9 cellular contexts compared by ENCODE assay signal in the genomic region with DNA sequence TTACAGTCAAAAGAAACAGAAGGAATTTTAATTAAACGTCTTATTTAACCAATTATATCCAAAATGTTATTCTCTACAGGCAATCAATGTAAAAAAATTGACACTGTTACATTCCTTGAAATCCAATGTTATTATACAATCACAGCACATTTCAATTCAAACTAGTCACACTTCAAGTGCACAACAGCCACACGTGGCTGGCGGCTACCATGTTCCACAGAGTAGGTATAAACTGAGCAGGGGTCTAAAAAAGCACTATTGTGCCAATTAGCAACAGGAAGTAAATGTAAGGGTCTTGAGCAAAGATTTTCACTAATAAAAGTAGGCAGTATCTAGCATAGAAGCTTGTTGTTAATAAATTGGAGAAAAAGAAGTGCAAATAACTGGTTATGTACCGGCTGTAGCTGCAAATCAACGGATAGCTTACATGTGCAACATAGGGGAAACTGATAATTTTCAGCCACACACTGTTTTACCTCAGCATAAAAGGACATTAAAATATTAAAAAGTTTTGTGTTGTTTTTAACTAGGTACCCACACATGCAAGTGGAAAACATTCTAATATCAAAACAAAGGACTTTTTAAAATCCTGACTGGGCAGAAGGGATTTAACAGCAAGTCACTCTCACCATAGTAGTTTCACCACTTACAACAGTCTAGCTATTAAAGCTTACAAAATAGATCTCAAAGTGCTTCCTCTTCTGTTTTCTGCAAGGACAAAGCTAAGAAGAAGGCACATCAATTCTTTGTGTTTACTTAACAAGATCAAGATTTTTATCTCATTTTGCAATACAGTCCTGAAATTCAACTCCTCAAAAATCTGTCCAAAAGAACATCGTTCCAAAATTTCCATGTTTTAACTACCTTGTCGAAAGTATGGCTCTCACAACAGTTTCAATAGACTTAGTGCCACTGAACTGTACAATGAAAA. TPM values are rescaled to one million over a fixed set of nuclear protein-coding genes. Genes with fewer than 3 reads are reported as not detected.
DNase-seq lines count a peak whose midpoint lies in the region; ATAC-seq and TF ChIP-seq lines count a peak whose summit lies in the region.
"Had no signal": no experiment of that assay in that cellular context is flagged by ENCODE, and none has a peak within 500 bp of the region (broad histone marks: within the 10 kb centered on the region; RNA-seq: fewer than 3 reads in every experiment).

No MANE protein-coding gene starts in this region.

- H3K36me3 ChIP-seq in SK-N-SH (replicated peaks in 1 of 2; ENCODE audit: control insufficient read depth in 1 of 2, insufficient read depth in 2 of 2, low read length in 1 of 2) (peaks cover 17 to 28% of the 10 kb centered on the region in 2 experiments), SJCRH30 (peaks cover 5% of the 10 kb centered on the region), smooth muscle cell (ENCODE audit: low read depth) (no peaks in the 10 kb centered on the region)

- H3K9me3 ChIP-seq in SK-N-SH (no peaks in the 10 kb centered on the region), SJCRH30 (replicated peaks) (no peaks in the 10 kb centered on the region), smooth muscle cell (replicated peaks; ENCODE audit: low read depth) (no peaks in the 10 kb centered on the region)

- peaks cover 11 to 49% of the 10 kb centered on the region in 2 experiments; a peak in 3 of 4 replicates for H3K4me1 ChIP-seq in SK-N-SH (ENCODE audit: control insufficient read depth in 1 of 2, insufficient read depth in 2 of 2, low read depth in 1 of 2, low read length in 1 of 2)
- peaks cover 42% of the 10 kb centered on the region for H3K4me1 ChIP-seq in SJCRH30
- H3K4me1 ChIP-seq in smooth muscle cell (ENCODE audit: low read depth): peaks cover 30% of the 10 kb centered on the region

- H3F3A ChIP-seq in SK-N-SH (replicated peaks; ENCODE audit: insufficient read depth) (no peaks in the 10 kb centered on the region), smooth muscle cell (ENCODE audit: low read depth) (peaks cover 3% of the 10 kb centered on the region)

- CTCF ChIA-PET in SK-N-SH (lab: Yijun Ruan, JAX): interaction anchor here (1.0 kb wide), 1 partner anchor 410 kb away, joined by 3 read pairs; no protein-coding TSS in a partner anchor

- no peak for TF ChIP-seq EP300 in SK-N-SH (IDR thresholded peaks at IDR 0.05; ENCODE audit: borderline replicate concordance in 1 of 2, low read depth in 1 of 2, low read length in 1 of 2)

- WGBS in SK-N-SH (ENCODE audit: low lambda C conversion rate): 56% methylated on average over 7 of the region's 7 CpGs
- WGBS in smooth muscle cell (ENCODE audit: low lambda C conversion rate): 77% methylated on average over 7 of the region's 7 CpGs

- H4K20me1 ChIP-seq in SK-N-SH (ENCODE audit: insufficient read depth) (peaks cover 70% of the 10 kb centered on the region), smooth muscle cell (ENCODE audit: low read depth) (peaks cover 70% of the 10 kb centered on the region)

- TF ChIP-seq CTCF in SK-N-SH (IDR thresholded peaks at IDR 0.05) (no peak), fibroblast of mammary gland (conservative IDR thresholded peaks at IDR 0.05; ENCODE audit: control insufficient read depth, insufficient read depth, low read depth, low read length) (no peak), smooth muscle cell (IDR thresholded peaks at IDR 0.05; ENCODE audit: borderline replicate concordance, insufficient read depth, poor library complexity, severe bottlenecking) (no peak)

- H3K79me2 ChIP-seq in SK-N-SH (ENCODE audit: insufficient read depth) (peaks cover 75% of the 10 kb centered on the region), smooth muscle cell (ENCODE audit: low read depth) (peaks cover 70% of the 10 kb centered on the region)

- DNase-seq in SK-N-SH (no peak), SJCRH30 (no peak), fibroblast of mammary gland (ENCODE audit: low read depth) (peak; percentile 8), smooth muscle cell (lab: John Stamatoyannopoulos, UW; ENCODE audit: unreplicated experiment) (no peak), COLO668 (lab: John Stamatoyannopoulos, UW; ENCODE audit: unreplicated experiment) (no peak)
- DNase-seq: KG1 had no signal

- POLR2A ChIA-PET in SK-N-SH (lab: Yijun Ruan, JAX): interaction anchor here (1.5 kb wide), 1 partner anchor 25 kb away, joined by 3 read pairs; the partner anchor contains the start of gene SIKE1

- peak overlapping the region; percentile 78 to 98 for H3K4me3 ChIP-seq in SK-N-SH (ENCODE audit: low read depth in 2 of 2, low read length in 1 of 2)
- peak overlapping the region; percentile 99 for H3K4me3 ChIP-seq in SJCRH30
- peak overlapping the region; percentile 94 for H3K4me3 ChIP-seq in fibroblast of mammary gland (ENCODE audit: control insufficient read depth, low read depth, low read length)
- peak overlapping the region; percentile 83 for H3K4me3 ChIP-seq in smooth muscle cell

- H3K4me2 ChIP-seq in SK-N-SH: peak overlapping the region; percentile 85
- H3K4me2 ChIP-seq in smooth muscle cell: peak overlapping the region; percentile 95

- peak overlapping the region in 1 of 2 experiments; percentile 10; a peak in 1 of 4 replicates for H3K27ac ChIP-seq in SK-N-SH (ENCODE audit: low read depth in 2 of 2, low read length in 1 of 2)
- H3K27ac ChIP-seq in SJCRH30: peak overlapping the region; percentile 100
- peak overlapping the region; percentile 99 for H3K27ac ChIP-seq in smooth muscle cell (ENCODE audit: low read depth)

- TF ChIP-seq RAD21 in SK-N-SH (IDR thresholded peaks at IDR 0.05; ENCODE audit: low read length): no peak

- H3K9ac ChIP-seq in SK-N-SH: peak overlapping the region; percentile 100; the same call in 1 of the 2 replicates
- peak overlapping the region; percentile 100 for H3K9ac ChIP-seq in smooth muscle cell (ENCODE audit: low read depth)

- H2AFZ ChIP-seq in SK-N-SH (ENCODE audit: low read depth) (no peak overlapping the region), smooth muscle cell (ENCODE audit: low read depth) (no peak overlapping the region)

- no peaks in the 10 kb centered on the region for H3K9me2 ChIP-seq in SK-N-SH

- H3K27me3 ChIP-seq in SK-N-SH (ENCODE audit: insufficient read depth) (no peaks in the 10 kb centered on the region), SJCRH30 (no peaks in the 10 kb centered on the region), smooth muscle cell (ENCODE audit: low read depth) (no peaks in the 10 kb centered on the region)

- no peak for ATAC-seq in SK-N-SH treated with all-trans-retinoic acid at 6 μM for 48 hours
- no peak for ATAC-seq in HG02840 (IDR thresholded peaks at IDR 0.05; ENCODE audit: low FRiP score, unreplicated experiment)
- ATAC-seq in HG03175 (IDR thresholded peaks at IDR 0.05; ENCODE audit: unreplicated experiment): no peak

TF ChIP-seq in SK-N-SH, 30 proteins besides CTCF, POLR2A, EP300 and RAD21:
- TF ChIP-seq MEF2A (IDR thresholded peaks at IDR 0.05; ENCODE audit: borderline replicate concordance, low read depth): 0 out of 2 replicates have a peak, but pooled peaks have one; percentile 7
- TF ChIP-seq, protein P1, sequence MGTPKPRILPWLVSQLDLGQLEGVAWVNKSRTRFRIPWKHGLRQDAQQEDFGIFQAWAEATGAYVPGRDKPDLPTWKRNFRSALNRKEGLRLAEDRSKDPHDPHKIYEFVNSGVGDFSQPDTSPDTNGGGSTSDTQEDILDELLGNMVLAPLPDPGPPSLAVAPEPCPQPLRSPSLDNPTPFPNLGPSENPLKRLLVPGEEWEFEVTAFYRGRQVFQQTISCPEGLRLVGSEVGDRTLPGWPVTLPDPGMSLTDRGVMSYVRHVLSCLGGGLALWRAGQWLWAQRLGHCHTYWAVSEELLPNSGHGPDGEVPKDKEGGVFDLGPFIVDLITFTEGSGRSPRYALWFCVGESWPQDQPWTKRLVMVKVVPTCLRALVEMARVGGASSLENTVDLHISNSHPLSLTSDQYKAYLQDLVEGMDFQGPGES (IDR thresholded peaks at IDR 0.05; ENCODE audit: low read depth, low read length): no peak
TF ChIP-seq in SK-N-SH: peak in this region for 1.

TF ChIP-seq in SK-N-SH treated with all-trans-retinoic acid at 6 μM for 48 hours, 23 proteins besides CTCF, POLR2A, EP300 and RAD21 (continues in another document):
- no peak for TF ChIP-seq CSRNP3 (CRISPR knock-in tag; IDR thresholded peaks at IDR 0.05)
- TF ChIP-seq GLIS3 (CRISPR knock-in tag; IDR thresholded peaks at IDR 0.05): no peak
- no peak for TF ChIP-seq BACH2 (CRISPR knock-in tag; IDR thresholded peaks at IDR 0.05; ENCODE audit: borderline replicate concordance)

RNA-seq across cellular contexts. Expression of gene CSDE1, which starts 2.5 kb away (rescaled TPM):
- polyA plus RNA-seq in SK-N-SH (2012; rRNA removed): 151 and 249 TPM in 2 replicates
- polyA plus RNA-seq in SK-N-SH (2012; cell fraction: cytosol; rRNA removed): 200 and 223 TPM in 2 replicates
- 95.9 and 193 TPM in 2 replicates for polyA plus RNA-seq in SK-N-SH (2012; cell fraction: nucleus; rRNA removed)
- total RNA-seq in SJCRH30 (2014; rRNA removed; shearing (Covaris generic)): 674 and 704 TPM in 2 replicates
- 768 and 827 TPM in 2 replicates for total RNA-seq in smooth muscle cell
- 160 and 173 TPM in 2 replicates for polyA plus RNA-seq in smooth muscle cell

RNA-seq across cellular contexts. Expression of gene SIKE1, which starts 25.2 kb away (rescaled TPM):
- polyA plus RNA-seq in SK-N-SH (2012; rRNA removed): 29.8 and 41.1 TPM in 2 replicates
- polyA plus RNA-seq in SK-N-SH (2012; cell fraction: cytosol; rRNA removed): 34.8 and 40.5 TPM in 2 replicates
- 24.7 and 25.3 TPM in 2 replicates for polyA plus RNA-seq in SK-N-SH (2012; cell fraction: nucleus; rRNA removed)
- 74.1 and 80.9 TPM in 2 replicates for total RNA-seq in SJCRH30 (2014; rRNA removed; shearing (Covaris generic))
- total RNA-seq in smooth muscle cell: 70.5 and 84.4 TPM in 2 replicates
- 37.0 and 54.8 TPM in 2 replicates for polyA plus RNA-seq in smooth muscle cell

RNA-seq across cellular contexts. Expression of gene NRAS, which starts 38.7 kb away (rescaled TPM):
- polyA plus RNA-seq in SK-N-SH (2012; rRNA removed) (15.9 and 23.3 TPM in 2 replicates), smooth muscle cell (31.4 and 37.0 TPM in 2 replicates)
- 25.6 and 30.4 TPM in 2 replicates for polyA plus RNA-seq in SK-N-SH (2012; cell fraction: cytosol; rRNA removed)
- polyA plus RNA-seq in SK-N-SH (2012; cell fraction: nucleus; rRNA removed): 4.3 and 10.7 TPM in 2 replicates
- 69.4 and 74.9 TPM in 2 replicates for total RNA-seq in SJCRH30 (2014; rRNA removed; shearing (Covaris generic))
- 84.7 and 105 TPM in 2 replicates for total RNA-seq in smooth muscle cell

RNA-seq across cellular contexts. Expression of gene AMPD1, which starts 59.9 kb away (rescaled TPM):
- polyA plus RNA-seq in SK-N-SH (2012; rRNA removed): not detected in 2 replicates
- polyA plus RNA-seq in SK-N-SH (2012; cell fraction: cytosol; rRNA removed): not detected in 2 replicates
- polyA plus RNA-seq in SK-N-SH (2012; cell fraction: nucleus; rRNA removed): not detected in 2 replicates
- not detected in 2 replicates for total RNA-seq in SJCRH30 (2014; rRNA removed; shearing (Covaris generic))
- total RNA-seq in smooth muscle cell: not detected in 2 replicates
- polyA plus RNA-seq in smooth muscle cell: not detected in 2 replicates
